Comparison of ENCODE assay signal across 14 cellular contexts in genomic region chr20:23156842-23157423, GRCh38.
DNase-seq lines count a peak whose midpoint lies in the region; ATAC-seq, FAIRE-seq and TF ChIP-seq lines count a peak whose summit lies in the region.
"Had no signal": no experiment of that assay in that cellular context is flagged by ENCODE, and none has a peak within 500 bp of the region (broad histone marks: within the 10 kb centered on the region; RNA-seq: fewer than 3 reads in every experiment).

No MANE protein-coding gene starts in this region.

- no peaks in the 10 kb centered on the region for H3K36me3 ChIP-seq in IMR-90 (ENCODE audit: control insufficient read depth, insufficient read depth, low read length)
- no peaks in the 10 kb centered on the region for H3K36me3 ChIP-seq in endothelial cell of umbilical vein (ENCODE audit: control insufficient read depth in 2 of 2, extremely low read depth in 1 of 2, insufficient read depth in 2 of 2, low read length in 2 of 2)
- H3K36me3 ChIP-seq: MG63 had no signal

- H2BK120ac ChIP-seq in IMR-90 (ENCODE audit: low read depth, low read length): peak overlapping the region; percentile 87

- H3K4me3 ChIP-seq in AG10803 (ENCODE audit: low read length) (no peak overlapping the region), IMR-90 (ENCODE audit: insufficient read depth, low read depth, low read length) (no peak overlapping the region), endothelial cell of umbilical vein (replicated peaks in 1 of 3; ENCODE audit: insufficient read depth in 1 of 3, low read depth in 1 of 3, low read length in 3 of 3) (no peak overlapping the region)
- H3K4me3 ChIP-seq: GM12878, MG63 had no signal

- TF ChIP-seq CTCF in AG10803 (conservative IDR thresholded peaks at IDR 0.05; ENCODE audit: low read length): no peak
- TF ChIP-seq CTCF in IMR-90 (conservative IDR thresholded peaks at IDR 0.05; ENCODE audit: low read depth, low read length): no peak
- no peak for TF ChIP-seq CTCF in endothelial cell of umbilical vein (IDR thresholded peaks at IDR 0.05; ENCODE audit: extremely low read depth in 1 of 2, insufficient read depth in 1 of 2, low read depth in 1 of 2, low read length in 2 of 2)

- intact Hi-C loops in IMR-90 (cut with micrococcal nuclease) (no loop called here), endothelial cell of umbilical vein (cut with micrococcal nuclease) (no loop called here), posterior vena cava (cut with DNase I) (no loop called here)

- H2AFZ ChIP-seq in IMR-90 (replicated peaks; ENCODE audit: low read length, poor library complexity) (no peak overlapping the region), endothelial cell of umbilical vein (ENCODE audit: low read depth, low read length) (no peak overlapping the region)

- H4K5ac ChIP-seq in IMR-90 (ENCODE audit: low read depth, low read length): no peak overlapping the region

- WGBS in IMR-90 (ENCODE audit: extremely low coverage in 2 of 2, insufficient read length in 1 of 2), 2 experiments: no CpG with 5 or more reads among the region's 5 CpGs

- TF ChIP-seq POLR2A in IMR-90 (IDR thresholded peaks at IDR 0.05; ENCODE audit: low read depth, low read length) (no peak), endothelial cell of umbilical vein (IDR thresholded peaks at IDR 0.05; ENCODE audit: low read depth, low read length) (no peak)

- H2BK15ac ChIP-seq in IMR-90 (ENCODE audit: low read depth, low read length): peak overlapping the region; percentile 49; the same call in 1 of the 3 replicates

- H3K9me3 ChIP-seq in IMR-90 (ENCODE audit: control insufficient read depth, insufficient read depth, low read length) (no peaks in the 10 kb centered on the region), endothelial cell of umbilical vein (replicated peaks; ENCODE audit: control insufficient read depth, insufficient read depth, low read length) (no peaks in the 10 kb centered on the region)
- H3K9me3 ChIP-seq: MG63 had no signal

- peak; percentile 58 for DNase-seq in AG10803 (ENCODE audit: low read depth)
- no peak for DNase-seq in IMR-90
- no peak for DNase-seq in endothelial cell of umbilical vein (ENCODE audit: low read depth, low spot score)
- peak; percentile 77 for DNase-seq in posterior vena cava (ENCODE audit: low spot score)
- no peak for DNase-seq in NCI-H748 treated with DMSO at 0.1 percent for 48 hours (lab: John Stamatoyannopoulos, UW)
- DNase-seq: NCI-H2029 treated with DMSO at 0.1 percent for 48 hours; NCI-H82; stimulated activated naive CD8-positive, alpha-beta T cell treated with anti-CD3 and anti-CD28 coated beads, Interleukin-15, amount 100 ng/mL, for 72 hours had no signal

- peak overlapping the region; percentile 61; the same call in 1 of the 2 replicates for H3K18ac ChIP-seq in IMR-90 (ENCODE audit: low read depth, low read length)

- peak overlapping the region; percentile 41 for H2AK5ac ChIP-seq in IMR-90 (ENCODE audit: low read depth, low read length)

- H3K79me2 ChIP-seq in endothelial cell of umbilical vein (ENCODE audit: control insufficient read depth, insufficient read depth, low read length): no peaks in the 10 kb centered on the region

- dilution Hi-C loops in IMR-90 (cut with HindIII; ENCODE audit: low sequenced_read_pairs, unreplicated experiment) (no loop called here), endothelial cell of umbilical vein (cut with MboI; ENCODE audit: extremely low pct_ligation_motif_present, low sequenced_read_pairs) (no loop called here)

- H3K9me1 ChIP-seq in IMR-90 (ENCODE audit: insufficient read depth, low read length): peaks cover 20% of the 10 kb centered on the region
- no peaks in the 10 kb centered on the region for H3K9me1 ChIP-seq in endothelial cell of umbilical vein (replicated peaks; ENCODE audit: control insufficient read depth, extremely low read depth, insufficient read depth, low read length)

- CTCF ChIA-PET in IMR-90 (lab: Yijun Ruan, JAX) (no interaction called here), endothelial cell of umbilical vein (lab: Charles Lee) (interaction anchor here (1.0 to 2.7 kb wide), 4 partner anchors 10 to 74 kb away, joined by 3 to 9 read pairs (median 4); no protein-coding TSS in a partner anchor)

- H3K23ac ChIP-seq in IMR-90 (ENCODE audit: low read depth, low read length): no peak overlapping the region

- H2BK20ac ChIP-seq in IMR-90 (ENCODE audit: low read depth, low read length): peak overlapping the region; percentile 59; the same call in 1 of the 2 replicates

- H3K4me1 ChIP-seq in IMR-90 (ENCODE audit: control insufficient read depth, insufficient read depth, low read length): peaks cover 22% of the 10 kb centered on the region
- peaks cover 58% of the 10 kb centered on the region for H3K4me1 ChIP-seq in endothelial cell of umbilical vein (ENCODE audit: control insufficient read depth, extremely low read depth, insufficient read depth, low read length)

- H3K4me2 ChIP-seq in IMR-90 (ENCODE audit: low read depth, low read length) (no peak overlapping the region), endothelial cell of umbilical vein (ENCODE audit: insufficient read depth, low read length) (no peak overlapping the region)

- H2AK9ac ChIP-seq in IMR-90 (replicated peaks; ENCODE audit: low read depth, low read length, poor library complexity): peak overlapping the region; percentile 22

- POLR2A ChIA-PET in IMR-90 (lab: Charles Lee; ENCODE audit: unreplicated experiment) (no interaction called here), endothelial cell of umbilical vein (lab: Charles Lee) (no interaction called here)

- FAIRE-seq in endothelial cell of umbilical vein (lab: Jason Lieb, UNC): no peak
- FAIRE-seq: GM12878 had no signal

- no peaks in the 10 kb centered on the region for H3K79me1 ChIP-seq in IMR-90 (ENCODE audit: low read depth in 1 of 2, low read length in 2 of 2)

- peak overlapping the region; percentile 55 for H3K4ac ChIP-seq in IMR-90 (ENCODE audit: low read depth, low read length)

- H2BK5ac ChIP-seq in IMR-90 (ENCODE audit: low read depth, low read length, poor library complexity, severe bottlenecking): peak overlapping the region; percentile 35

- no peak for TF ChIP-seq RAD21 in IMR-90 (IDR thresholded peaks at IDR 0.05; ENCODE audit: low read length)

- H3K27ac ChIP-seq in IMR-90 (ENCODE audit: insufficient read depth, low read length) (no peak overlapping the region), endothelial cell of umbilical vein (ENCODE audit: insufficient read depth, low read depth, low read length) (peak overlapping the region; percentile 48)

- peak overlapping the region; percentile 59 for H4K91ac ChIP-seq in IMR-90 (ENCODE audit: insufficient read depth, low read depth, low read length)

- peak overlapping the region; percentile 16 to 47; a peak in 1 of 4 replicates for H4K8ac ChIP-seq in IMR-90 (ENCODE audit: low read depth in 2 of 2, low read length in 2 of 2)

- H3K9ac ChIP-seq in IMR-90 (ENCODE audit: low read depth, low read length) (no peak overlapping the region), endothelial cell of umbilical vein (replicated peaks; ENCODE audit: extremely low read depth, insufficient read depth, low read length) (no peak overlapping the region)

- H3K27me3 ChIP-seq in IMR-90 (ENCODE audit: control insufficient read depth, insufficient read depth, low read length) (no peaks in the 10 kb centered on the region), endothelial cell of umbilical vein (ENCODE audit: control insufficient read depth in 2 of 2, insufficient read depth in 2 of 2, low read length in 2 of 2) (no peaks in the 10 kb centered on the region)
- H3K27me3 ChIP-seq: MG63 had no signal

- H3K56ac ChIP-seq in IMR-90 (ENCODE audit: extremely low read depth, insufficient read depth, low read length): no peak overlapping the region

- no TSS peak for BruUV-seq in IMR-90 (replicated peaks; lab: Mats Ljungman, UMichigan)
- BruUV-seq in endothelial cell of umbilical vein (replicated peaks; lab: Mats Ljungman, UMichigan): no TSS peak

- H4K20me1 ChIP-seq in IMR-90 (ENCODE audit: insufficient read depth, low read length): no peaks in the 10 kb centered on the region
- no peaks in the 10 kb centered on the region for H4K20me1 ChIP-seq in endothelial cell of umbilical vein (replicated peaks; ENCODE audit: control insufficient read depth, extremely low read depth, insufficient read depth, low read length)

- ATAC-seq in IMR-90 (ENCODE audit: low read depth) (no peak), HG03175 (IDR thresholded peaks at IDR 0.05; ENCODE audit: unreplicated experiment) (no peak), HG03045 (IDR thresholded peaks at IDR 0.05; ENCODE audit: unreplicated experiment) (no peak), HG03432 (IDR thresholded peaks at IDR 0.05; ENCODE audit: unreplicated experiment) (no peak)
- ATAC-seq: GM12878; natural killer cell treated with Interleukin-12 subunit alpha and Interleukin-12 subunit beta and Interleukin-15 and Interleukin-18, amount 100 ng/mL, for 72 hours; stimulated activated naive CD8-positive, alpha-beta T cell treated with anti-CD3 and anti-CD28 coated beads, Interleukin-15, amount 100 ng/mL, for 72 hours had no signal

- H3K14ac ChIP-seq in IMR-90 (replicated peaks; ENCODE audit: low read depth, low read length): 0 out of 2 replicates have a peak overlapping the region, but pooled peaks have one; percentile 1

- in situ Hi-C loops in IMR-90 (cut with MboI; ENCODE audit: low sequenced_read_pairs): no loop called here

TF ChIP-seq in IMR-90, 13 proteins besides CTCF, POLR2A, EP300 and RAD21 (continues in another document):
- TF ChIP-seq SMC3 (IDR thresholded peaks at IDR 0.05; ENCODE audit: low read depth, low read length) (no peak), RCOR1 (IDR thresholded peaks at IDR 0.05; ENCODE audit: insufficient replicate concordance, low read length) (no peak), BHLHE40 (IDR thresholded peaks at IDR 0.05; ENCODE audit: low read depth, low read length) (no peak), CHD1 (IDR thresholded peaks at IDR 0.05; ENCODE audit: low read depth, low read length) (no peak), MAFK (IDR thresholded peaks at IDR 0.05; ENCODE audit: low read depth, low read length) (no peak)

TF ChIP-seq in endothelial cell of umbilical vein, 7 proteins besides CTCF, POLR2A, EP300 and RAD21:
- TF ChIP-seq JUN (IDR thresholded peaks at IDR 0.05; ENCODE audit: borderline replicate concordance, insufficient read depth, insufficient read length, low read depth) (no peak), FOS (IDR thresholded peaks at IDR 0.05; ENCODE audit: borderline replicate concordance, insufficient read depth, low read length) (no peak), POLR2AphosphoS5 (IDR thresholded peaks at IDR 0.05; ENCODE audit: insufficient read depth, low read depth, low read length) (no peak), EZH2 (IDR thresholded peaks at IDR 0.05; ENCODE audit: borderline replicate concordance, low read depth, low read length, severe bottlenecking) (no peak), MYC (IDR thresholded peaks at IDR 0.05; ENCODE audit: low read depth, low read length) (no peak), GATA2 (IDR thresholded peaks at IDR 0.05; ENCODE audit: insufficient read depth, insufficient read length, low read depth, low read length) (no peak)
- TF ChIP-seq, protein P1, sequence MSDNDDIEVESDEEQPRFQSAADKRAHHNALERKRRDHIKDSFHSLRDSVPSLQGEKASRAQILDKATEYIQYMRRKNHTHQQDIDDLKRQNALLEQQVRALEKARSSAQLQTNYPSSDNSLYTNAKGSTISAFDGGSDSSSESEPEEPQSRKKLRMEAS (IDR thresholded peaks at IDR 0.05; ENCODE audit: insufficient read depth, insufficient read length): no peak

Comparison
In these comparisons a context has a peak if more than half of its experiments do, and no peak if none do; other contexts are left out.
1. DNase-seq: peak in AG10803 (single experiment) and posterior vena cava (single experiment); none in IMR-90 (single experiment), endothelial cell of umbilical vein (single experiment) and NCI-H748 treated with DMSO at 0.1 percent for 48 hours (single experiment).